9 cellular contexts compared by ENCODE assay signal in the genomic region with DNA sequence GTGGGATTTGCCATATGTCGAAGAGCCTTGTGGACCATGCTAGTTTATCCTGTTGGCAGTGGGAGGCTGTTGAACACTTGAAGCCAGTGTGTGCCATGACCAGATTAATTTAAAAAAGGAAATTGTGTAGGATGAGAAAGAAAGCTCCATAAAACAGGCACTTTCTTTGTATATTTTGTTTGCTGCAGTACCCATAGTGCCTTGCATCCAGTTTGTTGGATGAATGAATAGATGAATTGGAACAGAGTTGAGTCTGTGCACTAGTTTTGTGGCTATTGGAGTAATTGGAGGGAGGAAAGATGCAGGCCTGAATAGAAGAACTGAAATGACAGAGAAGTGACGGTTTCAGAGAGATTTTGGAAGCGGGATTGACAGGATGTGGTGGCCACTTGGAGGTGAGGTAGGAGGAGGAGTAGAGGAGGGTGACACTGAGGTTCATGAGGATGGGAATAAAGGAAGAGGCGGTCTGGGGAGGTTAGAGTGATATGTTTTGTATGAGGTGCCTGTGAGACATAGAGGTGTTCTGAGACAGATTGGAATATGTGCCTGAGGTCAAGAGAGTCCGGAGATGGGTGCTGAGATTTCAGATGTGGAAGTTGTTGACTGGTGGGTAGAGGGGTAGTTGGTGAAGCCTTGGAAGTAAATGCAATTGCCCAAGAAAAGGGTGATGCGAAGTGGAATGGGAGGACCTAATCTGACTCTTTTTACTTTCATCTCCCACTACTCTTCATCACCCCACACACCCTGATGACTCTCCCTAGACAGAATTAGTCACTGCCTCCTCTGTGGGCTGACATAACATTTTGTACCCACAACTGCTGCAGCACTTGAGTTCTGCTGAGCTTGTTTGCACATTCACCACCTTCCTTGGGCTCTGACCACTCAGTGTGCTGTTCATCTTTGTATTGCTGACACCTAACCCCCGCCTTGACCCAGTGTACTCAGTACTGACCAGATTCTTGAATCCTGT. TPM values are rescaled to one million over a fixed set of nuclear protein-coding genes. Genes with fewer than 3 reads are reported as not detected.
A peak's percentile ranks its signal among the peaks of the same experiment; 100 is the strongest.
DNase-seq lines count a peak whose midpoint lies in the region; ATAC-seq, FAIRE-seq and TF ChIP-seq lines count a peak whose summit lies in the region.
"Had no signal": no experiment of that assay in that cellular context is flagged by ENCODE, and none has a peak within 500 bp of the region (broad histone marks: within the 10 kb centered on the region; RNA-seq: fewer than 3 reads in every experiment).

No MANE protein-coding gene starts in this region.

- H3K27ac Mint-ChIP-seq in dendritic cell treated with granulocyte-macrophage colony-stimulating factor and Interleukin-4, amounts not matched to agents 40 ng/mL and 50 ng/mL, for 4 days = peak overlapping the region; percentile 12

- intact Hi-C loops in dendritic cell treated with granulocyte-macrophage colony-stimulating factor and Interleukin-4, amounts not matched to agents 40 ng/mL and 50 ng/mL, for 4 days (cut with micrococcal nuclease) = no loop called here
- intact Hi-C loops in pancreas (cut with DNase I) = no loop called here

- peak overlapping the region; percentile 5 for H3K4me3 Mint-ChIP-seq in dendritic cell treated with granulocyte-macrophage colony-stimulating factor and Interleukin-4, amounts not matched to agents 40 ng/mL and 50 ng/mL, for 4 days

- peak; percentile 52 for DNase-seq in EL
- DNase-seq in activated CD4-positive, alpha-beta T cell treated with anti-CD3 and anti-CD28 coated beads for 4 hours = peak; percentile 56 to 59
- peak in 2 of 3 donors; percentile 33 to 48 for DNase-seq in stimulated activated CD4-positive, alpha-beta T cell treated with anti-CD3 and anti-CD28 coated beads, Interleukin-12 subunit alpha, Interleukin-12 subunit beta, amount 100 ng/mL, for 48 hours (ENCODE audit: low read depth in 2 of 3, low spot score in 1 of 3)
- DNase-seq in pancreas = no peak
- DNase-seq in frontal cortex (ENCODE audit: low spot score in 2 of 2) = no peak
- no peak for DNase-seq in effector CD4-positive, alpha-beta T cell

- peaks cover 12 to 24% (median 18%) of the 10 kb centered on the region in 3 donors for H3K4me1 ChIP-seq in pancreas

- no peaks in the 10 kb centered on the region for H3K27me3 Mint-ChIP-seq in dendritic cell treated with granulocyte-macrophage colony-stimulating factor and Interleukin-4, amounts not matched to agents 40 ng/mL and 50 ng/mL, for 4 days

- H3K36me3 ChIP-seq in pancreas = no peaks in the 10 kb centered on the region

- no peaks in the 10 kb centered on the region for H3K9me3 Mint-ChIP-seq in dendritic cell treated with granulocyte-macrophage colony-stimulating factor and Interleukin-4, amounts not matched to agents 40 ng/mL and 50 ng/mL, for 4 days

- no peak overlapping the region for H3K27ac ChIP-seq in pancreas

- WGBS in pancreas, 2 donors = 94% methylated on average over 7 of the region's 7 CpGs

- peaks cover 70% of the 10 kb centered on the region for H3K4me1 Mint-ChIP-seq in dendritic cell treated with granulocyte-macrophage colony-stimulating factor and Interleukin-4, amounts not matched to agents 40 ng/mL and 50 ng/mL, for 4 days (ENCODE audit: low read depth)

- no peak for TF ChIP-seq CTCF in pancreas (IDR thresholded peaks at IDR 0.05)

- H3K4me3 ChIP-seq in pancreas = no peak overlapping the region

- FAIRE-seq in pancreas (lab: Jason Lieb, UNC) (no peak), frontal cortex (lab: Jason Lieb, UNC) (no peak)

- ATAC-seq in pancreas = no peak
- ATAC-seq in HG03565 (IDR thresholded peaks at IDR 0.05; ENCODE audit: unreplicated experiment) = no peak

- peaks cover 76% of the 10 kb centered on the region for H3K36me3 Mint-ChIP-seq in dendritic cell treated with granulocyte-macrophage colony-stimulating factor and Interleukin-4, amounts not matched to agents 40 ng/mL and 50 ng/mL, for 4 days (ENCODE audit: low read depth)

- H3K27me3 ChIP-seq in pancreas = no peaks in the 10 kb centered on the region

- no peaks in the 10 kb centered on the region for H3K9me3 ChIP-seq in pancreas

RNA-seq across cellular contexts. Expression of a gene that starts 5.1 kb away (rescaled TPM):
- 10 to 100 TPM; 13.1 to 19.3 (median 15.2) TPM for total RNA-seq in pancreas
- 10 to 100 TPM; 30.6 to 47.0 TPM for polyA plus RNA-seq in pancreas
- 51.0 TPM for total RNA-seq in frontal cortex

RNA-seq across cellular contexts. Expression of a gene that starts 39.0 kb away (rescaled TPM):
- total RNA-seq in pancreas (1 to 10 TPM in 3 of 6 donors, under 1 TPM in 3; 0.28 to 2.2 (median 0.91) TPM), frontal cortex (0.82 TPM)
- 10 to 100 TPM in 1 of 2 donors, 1 to 10 TPM in 1; 9.9 to 76.3 TPM for polyA plus RNA-seq in pancreas
- total RNA-seq: NCI-H460 had no signal

RNA-seq across cellular contexts. Expression of a gene that starts 52.9 kb away (rescaled TPM):
- total RNA-seq in pancreas (1 to 10 TPM; 4.1 to 8.6 (median 4.8) TPM), frontal cortex (15.9 TPM)
- 1 to 10 TPM; 1.5 to 4.4 TPM for polyA plus RNA-seq in pancreas

Comparison
In these comparisons a context has a peak if more than half of its experiments do, and no peak if none do; other contexts are left out.
1. DNase-seq: peak in EL (single experiment), activated CD4-positive, alpha-beta T cell treated with anti-CD3 and anti-CD28 coated beads for 4 hours (2 of 2) and stimulated activated CD4-positive, alpha-beta T cell treated with anti-CD3 and anti-CD28 coated beads, Interleukin-12 subunit alpha, Interleukin-12 subunit beta, amount 100 ng/mL, for 48 hours (2 of 3); none in pancreas (0 of 6), frontal cortex (0 of 2) and effector CD4-positive, alpha-beta T cell (single experiment).